In genomic region chr1:40495315-40495903, GRCh38 we compare ENCODE assay signal across 1 cellular context.
A peak's percentile ranks its signal among the peaks of the same experiment; 100 is the strongest.
TF ChIP-seq lines count a peak whose summit lies in the region.

No MANE protein-coding gene starts in this region.

TF ChIP-seq in H1, 55 proteins besides CTCF, POLR2A, EP300 and RAD21:
- TF ChIP-seq ZNF274 (IDR thresholded peaks at IDR 0.05; ENCODE audit: borderline replicate concordance, extremely low read depth, low read length) (peak; percentile 83), HDAC2 (IDR thresholded peaks at IDR 0.05; ENCODE audit: borderline replicate concordance in 1 of 2, low read depth in 2 of 2, low read length in 2 of 2) (no peak)
